Comparison of ENCODE assay signal across 1 cellular context in the genomic region with DNA sequence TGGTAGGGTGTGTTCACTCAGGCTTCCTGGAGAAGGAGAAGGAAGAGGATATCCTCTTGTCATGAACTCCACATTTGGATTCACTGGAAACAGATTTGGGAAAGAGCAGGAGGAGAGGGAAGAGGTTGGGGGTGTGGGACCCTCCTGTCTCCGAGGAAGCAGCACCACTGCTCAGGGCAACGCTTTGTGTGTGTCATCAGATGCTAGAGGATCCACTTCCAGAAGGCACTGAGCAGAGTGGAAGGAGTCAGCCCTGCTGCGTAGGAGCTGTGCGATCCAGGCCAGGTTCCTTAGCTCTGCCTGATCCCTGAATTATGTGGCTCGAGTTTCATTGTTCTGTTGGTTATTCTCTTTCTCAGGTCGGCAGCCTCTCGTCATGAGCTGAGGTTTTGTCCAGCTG.
TF ChIP-seq lines count a peak whose summit lies in the region.

No MANE protein-coding gene starts in this region.

TF ChIP-seq in endothelial cell of umbilical vein, 7 proteins besides CTCF, POLR2A, EP300 and RAD21:
- TF ChIP-seq MYC (IDR thresholded peaks at IDR 0.05; ENCODE audit: low read depth, low read length) (no peak), GATA2 (IDR thresholded peaks at IDR 0.05; ENCODE audit: insufficient read depth, insufficient read length, low read depth, low read length) (no peak), MAX (IDR thresholded peaks at IDR 0.05; ENCODE audit: insufficient read depth, insufficient read length) (no peak), POLR2AphosphoS5 (IDR thresholded peaks at IDR 0.05; ENCODE audit: insufficient read depth, low read depth, low read length) (no peak), JUN (IDR thresholded peaks at IDR 0.05; ENCODE audit: borderline replicate concordance, insufficient read depth, insufficient read length, low read depth) (no peak), FOS (IDR thresholded peaks at IDR 0.05; ENCODE audit: borderline replicate concordance, insufficient read depth, low read length) (no peak), EZH2 (IDR thresholded peaks at IDR 0.05; ENCODE audit: borderline replicate concordance, low read depth, low read length, severe bottlenecking) (no peak)
TF ChIP-seq in endothelial cell of umbilical vein: peak in this region for 0.
